In the genomic region with DNA sequence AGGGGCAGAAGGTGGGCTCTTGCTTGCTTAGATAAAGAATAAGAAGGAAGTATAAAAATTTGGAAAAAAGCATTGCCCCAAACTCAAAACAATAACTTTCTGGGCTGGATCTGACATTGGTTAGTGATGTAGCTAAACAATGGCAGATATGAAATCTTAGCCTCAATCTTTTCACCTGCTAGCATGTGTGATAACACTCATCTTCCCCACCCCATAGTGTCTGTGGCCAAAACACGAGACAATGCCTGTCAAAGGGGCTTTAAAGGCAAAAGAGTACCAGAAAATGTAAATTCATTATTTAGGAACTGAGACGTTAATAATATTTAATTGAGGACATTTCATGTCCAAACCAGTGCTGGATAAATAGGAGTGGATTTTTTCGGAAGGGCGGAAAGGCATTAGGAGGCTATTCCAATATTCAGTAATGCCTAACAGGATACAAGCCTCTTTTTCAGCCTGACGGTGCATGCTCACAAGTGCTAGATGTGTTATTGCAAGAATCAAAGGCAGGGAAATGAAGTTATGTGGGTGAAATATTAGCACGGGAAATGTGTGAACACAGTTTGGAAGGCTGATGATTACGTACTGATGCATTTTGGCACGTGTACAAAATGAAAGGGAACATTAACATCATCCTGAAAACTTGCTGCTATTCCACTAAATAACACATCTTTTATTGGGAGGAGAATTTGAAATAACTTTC, we compare ENCODE assay signal across 21 cellular contexts.
"Had no signal": no experiment of that assay in that cellular context is flagged by ENCODE, and none has a peak within 500 bp of the region (broad histone marks: within the 10 kb centered on the region; RNA-seq: fewer than 3 reads in every experiment).

No MANE protein-coding gene starts in this region.

- H3K4me3 ChIP-seq: coronary artery, left lung, lower lobe of right lung, prostate gland, sigmoid colon, thoracic aorta, tibial nerve, upper lobe of left lung had no signal

- H3K36me3 Mint-ChIP-seq: memory B cell; stimulated activated memory B cell treated with anti-CD40 and anti-IgM and Interleukin-4, amounts not matched to agents 10 μg/mL and 1 μg/mL and 100 μg/mL, for 72 hours had no signal

- H3K27me3 ChIP-seq: left lung, sigmoid colon, tibial nerve, upper lobe of left lung had no signal

- H3K36me3 ChIP-seq: left lung, lower lobe of right lung, prostate gland, sigmoid colon, thoracic aorta, tibial nerve, upper lobe of left lung had no signal

- DNase-seq: dermis blood vessel endothelial cell; effector memory CD4-positive, alpha-beta T cell; erythroblast; head of caudate nucleus; left cardiac atrium; left lung; lower lobe of right lung; nephron progenitor cell; nucleus accumbens; right cardiac atrium; sigmoid colon; stimulated activated CD4-positive, alpha-beta T cell treated with anti-CD3 and anti-CD28 coated beads, Interleukin-2, amount 100 ng/mL, for 24 hours; stimulated activated CD4-positive, alpha-beta T cell treated with anti-CD3 and anti-CD28 coated beads, Interleukin-4, amount 100 ng/mL, for 4 hours; upper lobe of left lung had no signal

- H3K4me3 Mint-ChIP-seq: memory B cell; nephron progenitor cell; stimulated activated memory B cell treated with anti-CD40 and anti-IgM and Interleukin-4, amounts not matched to agents 10 μg/mL and 1 μg/mL and 100 μg/mL, for 72 hours; stimulated activated naive CD8-positive, alpha-beta T cell treated with anti-CD3 and anti-CD28 coated beads, Interleukin-15, Interleukin-2, amounts not matched to agents 100 ng/mL and 50 ng/mL, for 24 hours had no signal

- H3K27ac ChIP-seq: coronary artery, left lung, lower lobe of right lung, prostate gland, sigmoid colon, thoracic aorta, tibial nerve, upper lobe of left lung had no signal

- H3K4me1 ChIP-seq: left lung, lower lobe of right lung, prostate gland, sigmoid colon, tibial nerve, upper lobe of left lung had no signal

- H3K9me3 ChIP-seq: left lung, lower lobe of right lung, prostate gland, sigmoid colon, thoracic aorta, upper lobe of left lung had no signal

- H3K27me3 Mint-ChIP-seq: memory B cell had no signal

- H3K27ac Mint-ChIP-seq: memory B cell; nephron progenitor cell; stimulated activated memory B cell treated with anti-CD40 and anti-IgM and Interleukin-4, amounts not matched to agents 10 μg/mL and 1 μg/mL and 100 μg/mL, for 72 hours; stimulated activated naive CD8-positive, alpha-beta T cell treated with anti-CD3 and anti-CD28 coated beads, Interleukin-15, Interleukin-2, amounts not matched to agents 100 ng/mL and 50 ng/mL, for 24 hours had no signal

- ATAC-seq: left cardiac atrium; left lung; lower lobe of right lung; right cardiac atrium; stimulated activated memory B cell treated with anti-CD40 and anti-IgM and Interleukin-4, amounts not matched to agents 10 μg/mL and 1 μg/mL and 100 μg/mL, for 72 hours had no signal
